2 cellular contexts compared by ENCODE assay signal in genomic region chr1:234881893-234882771, GRCh38.
TF ChIP-seq lines count a peak whose summit lies in the region.

No MANE protein-coding gene starts in this region.

TF ChIP-seq in GM12878, 131 proteins besides CTCF, POLR2A, EP300 and RAD21 (continued from another document and continues in another):
- TF ChIP-seq E4F1 (IDR thresholded peaks at IDR 0.05; ENCODE audit: borderline replicate concordance, partially characterized antibody) (no peak), ZBED1 (IDR thresholded peaks at IDR 0.05; ENCODE audit: borderline replicate concordance) (peak; percentile 93), NR2F1 (conservative IDR thresholded peaks at IDR 0.05) (peak; percentile 84), DPF2 (IDR thresholded peaks at IDR 0.05) (peak; percentile 94), MEF2A (IDR thresholded peaks at IDR 0.05; ENCODE audit: insufficient read depth, low read depth, low read length) (peak; percentile 90), CBFB (IDR thresholded peaks at IDR 0.05; ENCODE audit: low read depth) (peak; percentile 67), KLF5 (IDR thresholded peaks at IDR 0.05; ENCODE audit: partially characterized antibody) (peak; percentile 56), CREB1 (IDR thresholded peaks at IDR 0.05; ENCODE audit: low read depth) (peak; percentile 61), ATF2 (IDR thresholded peaks at IDR 0.05; ENCODE audit: low read length) (peak; percentile 95), CHD2 (IDR thresholded peaks at IDR 0.05; ENCODE audit: borderline replicate concordance, low read depth, low read length) (peak; percentile 47; the same call in 1 of the 2 replicates), RUNX3 (IDR thresholded peaks at IDR 0.05; ENCODE audit: low read length) (peak; percentile 97), IKZF2 (IDR thresholded peaks at IDR 0.05) (peak; percentile 97 to 99), USF2 (IDR thresholded peaks at IDR 0.05; ENCODE audit: borderline replicate concordance, low read depth, low read length) (no peak; the same call in 1 of the 2 replicates), TCF12 (IDR thresholded peaks at IDR 0.05; ENCODE audit: low read depth, low read length) (0 out of 2 replicates have a peak, but pooled peaks have one; percentile 17), PBX3 (IDR thresholded peaks at IDR 0.05; ENCODE audit: insufficient replicate concordance, low read depth, low read length) (peak; percentile 1), SUPT20H (IDR thresholded peaks at IDR 0.05; ENCODE audit: borderline replicate concordance, control insufficient read depth, low read depth, low read length) (no peak), SRF (IDR thresholded peaks at IDR 0.05; ENCODE audit: low read depth in 2 of 2, low read length in 2 of 2) (peak in 1 of 2 experiments; percentile 48; a peak in 2 of 4 replicates), STAT3 (IDR thresholded peaks at IDR 0.05; ENCODE audit: low read depth, low read length) (peak; percentile 97), MTA3 (IDR thresholded peaks at IDR 0.05; ENCODE audit: borderline replicate concordance, low read length) (peak; percentile 99), TCF7 (IDR thresholded peaks at IDR 0.05; ENCODE audit: borderline replicate concordance) (peak; percentile 53; the same call in 1 of the 2 replicates)

TF ChIP-seq in GM23338, 12 proteins besides CTCF, POLR2A, EP300 and RAD21:
- TF ChIP-seq ZNF462 (CRISPR knock-in tag; IDR thresholded peaks at IDR 0.05) (no peak), ETS1 (IDR thresholded peaks at IDR 0.05) (no peak), EZH2phosphoT487 (IDR thresholded peaks at IDR 0.05; ENCODE audit: unreplicated experiment) (no peak), ZNF114 (CRISPR knock-in tag; IDR thresholded peaks at IDR 0.05) (no peak), ZNF331 (CRISPR knock-in tag; IDR thresholded peaks at IDR 0.05; ENCODE audit: low read depth) (no peak), JUNB (IDR thresholded peaks at IDR 0.05; ENCODE audit: unreplicated experiment) (no peak), REST (IDR thresholded peaks at IDR 0.05; ENCODE audit: unreplicated experiment) (no peak), POLR2AphosphoS5 (IDR thresholded peaks at IDR 0.05; ENCODE audit: low read depth) (no peak), STAT1 (IDR thresholded peaks at IDR 0.05; ENCODE audit: unreplicated experiment) (no peak)
